Comparison of ENCODE assay signal across 9 cellular contexts in the genomic region with DNA sequence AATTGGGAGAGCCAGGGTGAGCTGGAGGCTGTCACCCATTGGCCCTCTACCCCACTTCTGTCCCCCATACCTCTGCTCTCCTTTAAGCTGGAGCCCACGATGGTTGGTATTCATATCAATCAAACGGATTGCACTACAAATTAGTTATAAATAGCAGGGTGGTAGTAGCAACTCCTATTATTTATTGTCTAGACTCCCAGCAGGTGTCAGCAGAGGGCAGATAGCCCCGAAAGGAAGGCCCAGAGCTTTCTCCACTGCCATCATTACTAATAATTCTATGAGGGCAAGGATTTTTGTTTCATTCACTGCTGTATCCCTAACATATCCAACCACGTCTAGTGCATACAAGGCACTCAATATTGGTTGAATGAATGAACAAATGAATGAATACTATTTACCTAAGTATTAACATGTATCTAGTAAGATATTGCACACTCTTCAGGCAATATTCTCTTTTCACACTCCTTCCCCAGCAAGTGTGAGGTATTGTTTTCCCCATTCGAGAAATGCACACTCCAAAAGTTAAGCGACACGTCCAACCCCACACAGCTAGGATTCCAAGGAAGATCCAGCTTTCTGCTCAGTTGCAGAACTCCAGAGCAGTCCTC. TPM values are rescaled to one million over a fixed set of nuclear protein-coding genes. Genes with fewer than 3 reads are reported as not detected.
A peak's percentile ranks its signal among the peaks of the same experiment; 100 is the strongest.
DNase-seq lines count a peak whose midpoint lies in the region; ATAC-seq and TF ChIP-seq lines count a peak whose summit lies in the region.
"Had no signal": no experiment of that assay in that cellular context is flagged by ENCODE, and none has a peak within 500 bp of the region (broad histone marks: within the 10 kb centered on the region; RNA-seq: fewer than 3 reads in every experiment).

No MANE protein-coding gene starts in this region.

- intact Hi-C loops in esophagus muscularis mucosa (cut with DNase I): no loop called here

- no peaks in the 10 kb centered on the region for H3K36me3 ChIP-seq in BE2C
- no peaks in the 10 kb centered on the region for H3K36me3 ChIP-seq in esophagus muscularis mucosa

- no peak for TF ChIP-seq POLR2A in esophagus muscularis mucosa (IDR thresholded peaks at IDR 0.05; ENCODE audit: low read depth)

- no peak overlapping the region for H3K27ac ChIP-seq in esophagus muscularis mucosa (replicated peaks in 1 of 4)
- H3K27ac ChIP-seq: epithelial cell of prostate had no signal

- H3K4me3 ChIP-seq in BE2C (ENCODE audit: low read depth, low read length) (no peak overlapping the region), esophagus muscularis mucosa (no peak overlapping the region), retinal pigment epithelial cell (ENCODE audit: low read length) (no peak overlapping the region)

- peaks cover 7% of the 10 kb centered on the region for H3K4me1 ChIP-seq in BE2C
- H3K4me1 ChIP-seq in esophagus muscularis mucosa: peaks cover 10 to 49% (median 40%) of the 10 kb centered on the region in 4 donors

- H3K27me3 ChIP-seq in BE2C: no peaks in the 10 kb centered on the region
- H3K27me3 ChIP-seq in esophagus muscularis mucosa: no peaks in the 10 kb centered on the region

- DNase-seq in BE2C (peak; percentile 62), GM13977 (ENCODE audit: low spot score) (peak; percentile 80), SK-MEL-5 (ENCODE audit: low read depth, low spot score) (peak; percentile 55), esophagus muscularis mucosa (ENCODE audit: extremely low spot score) (no peak), retinal pigment epithelial cell (ENCODE audit: low read depth) (no peak), foreskin melanocyte (no peak)

- WGBS in esophagus muscularis mucosa: 37% methylated on average over 7 of the region's 7 CpGs

- H3K9me3 ChIP-seq in BE2C (no peaks in the 10 kb centered on the region), esophagus muscularis mucosa (no peaks in the 10 kb centered on the region)

- in situ Hi-C loops in GM13977 (cut with MboI; ENCODE audit: low pct_unique_long_range_greater_than_20kb, low sequenced_read_pairs, unreplicated experiment): no loop called here
- in situ Hi-C loops in SK-MEL-5 (cut with HindIII; ENCODE audit: low pct_unique_long_range_greater_than_20kb, low sequenced_read_pairs): no loop called here

- no peak for TF ChIP-seq EP300 in esophagus muscularis mucosa (IDR thresholded peaks at IDR 0.05)

- TF ChIP-seq CTCF in BE2C (IDR thresholded peaks at IDR 0.05; ENCODE audit: low read depth, low read length) (peak; percentile 76), GM13977 (IDR thresholded peaks at IDR 0.05; ENCODE audit: extremely low read depth, insufficient read depth, missing control alignments) (peak; percentile 46), esophagus muscularis mucosa (IDR thresholded peaks at IDR 0.05) (peak; percentile 50 to 74 (median 55)), retinal pigment epithelial cell (conservative IDR thresholded peaks at IDR 0.05; ENCODE audit: low read depth, low read length) (peak; percentile 67)

- ATAC-seq in HG03565 (IDR thresholded peaks at IDR 0.05; ENCODE audit: unreplicated experiment) (no peak), HG03342 (IDR thresholded peaks at IDR 0.05; ENCODE audit: unreplicated experiment) (no peak)

RNA-seq across cellular contexts. Expression of a gene that starts 6.3 kb away (rescaled TPM):
- 0.86 TPM for polyA plus RNA-seq in BE2C (2012; ENCODE audit: insufficient read depth, insufficient read length, low read depth)
- not detected in 2 replicates for total RNA-seq in SK-MEL-5 (2014; rRNA removed; shearing (Covaris generic))
- not detected in 2 replicates for polyA plus RNA-seq in SK-MEL-5 (2015; cell fraction: cytosol; rRNA removed)
- not detected in 2 replicates for polyA plus RNA-seq in SK-MEL-5 (2015; cell fraction: nucleus; rRNA removed)
- not detected for total RNA-seq in esophagus muscularis mucosa

RNA-seq across cellular contexts. Expression of a gene that starts 14.0 kb away (rescaled TPM):
- 0.17 TPM for polyA plus RNA-seq in BE2C (2012; ENCODE audit: insufficient read depth, insufficient read length, low read depth)
- not detected in 2 replicates for total RNA-seq in SK-MEL-5 (2014; rRNA removed; shearing (Covaris generic))
- polyA plus RNA-seq in SK-MEL-5 (2015; cell fraction: cytosol; rRNA removed): not detected in 2 replicates
- not detected in 2 replicates for polyA plus RNA-seq in SK-MEL-5 (2015; cell fraction: nucleus; rRNA removed)
- under 1 TPM; 0.42 to 0.80 (median 0.48) TPM for total RNA-seq in esophagus muscularis mucosa

RNA-seq across cellular contexts. Expression of a gene that starts 28.4 kb away (rescaled TPM):
- 1.8 TPM for polyA plus RNA-seq in BE2C (2012; ENCODE audit: insufficient read depth, insufficient read length, low read depth)
- not detected in 2 replicates for total RNA-seq in SK-MEL-5 (2014; rRNA removed; shearing (Covaris generic))
- polyA plus RNA-seq in SK-MEL-5 (2015; cell fraction: cytosol; rRNA removed): not detected in 2 replicates
- not detected in 2 replicates for polyA plus RNA-seq in SK-MEL-5 (2015; cell fraction: nucleus; rRNA removed)
- 100 to 1,000 TPM in 2 of 4 donors, 10 to 100 TPM in 2; 75.5 to 150 (median 116) TPM for total RNA-seq in esophagus muscularis mucosa

RNA-seq across cellular contexts. Expression of a gene that starts 35.6 kb away (rescaled TPM):
- polyA plus RNA-seq in BE2C (2012; ENCODE audit: insufficient read depth, insufficient read length, low read depth): 23.4 TPM
- total RNA-seq in SK-MEL-5 (2014; rRNA removed; shearing (Covaris generic)): 3.0 and 4.3 TPM in 2 replicates
- polyA plus RNA-seq in SK-MEL-5 (2015; cell fraction: cytosol; rRNA removed): 2.3 and 3.2 TPM in 2 replicates
- 0.33 and 0.64 TPM in 2 replicates for polyA plus RNA-seq in SK-MEL-5 (2015; cell fraction: nucleus; rRNA removed)
- total RNA-seq in esophagus muscularis mucosa: 10 to 100 TPM; 10.3 to 28.1 (median 17.4) TPM

RNA-seq across cellular contexts. Expression of a gene that starts 42.3 kb away (rescaled TPM):
- 112 TPM for polyA plus RNA-seq in BE2C (2012; ENCODE audit: insufficient read depth, insufficient read length, low read depth)
- total RNA-seq in SK-MEL-5 (2014; rRNA removed; shearing (Covaris generic)): 17.4 and 18.7 TPM in 2 replicates
- 99.7 and 106 TPM in 2 replicates for polyA plus RNA-seq in SK-MEL-5 (2015; cell fraction: cytosol; rRNA removed)
- 52.7 and 76.3 TPM in 2 replicates for polyA plus RNA-seq in SK-MEL-5 (2015; cell fraction: nucleus; rRNA removed)
- total RNA-seq in esophagus muscularis mucosa: 100 to 1,000 TPM in 3 of 4 donors, 10 to 100 TPM in 1; 93.8 to 140 (median 122) TPM

Comparison
In these comparisons a context has a peak if more than half of its experiments do, and no peak if none do; other contexts are left out.
1. DNase-seq: peak in BE2C (single experiment), GM13977 (single experiment) and SK-MEL-5 (single experiment); none in esophagus muscularis mucosa (single experiment), retinal pigment epithelial cell (single experiment) and foreskin melanocyte (single experiment).
2. RNA of a gene that starts 28.4 kb away (total RNA-seq): 75.5 to 150 TPM in esophagus muscularis mucosa; not detected in SK-MEL-5; every median in the first group is over 10 times any median in the second.
3. Peak in every context shown above with its lines, with median percentiles within 50 percentile points of each other: CTCF ChIP-seq.